In the genomic region with DNA sequence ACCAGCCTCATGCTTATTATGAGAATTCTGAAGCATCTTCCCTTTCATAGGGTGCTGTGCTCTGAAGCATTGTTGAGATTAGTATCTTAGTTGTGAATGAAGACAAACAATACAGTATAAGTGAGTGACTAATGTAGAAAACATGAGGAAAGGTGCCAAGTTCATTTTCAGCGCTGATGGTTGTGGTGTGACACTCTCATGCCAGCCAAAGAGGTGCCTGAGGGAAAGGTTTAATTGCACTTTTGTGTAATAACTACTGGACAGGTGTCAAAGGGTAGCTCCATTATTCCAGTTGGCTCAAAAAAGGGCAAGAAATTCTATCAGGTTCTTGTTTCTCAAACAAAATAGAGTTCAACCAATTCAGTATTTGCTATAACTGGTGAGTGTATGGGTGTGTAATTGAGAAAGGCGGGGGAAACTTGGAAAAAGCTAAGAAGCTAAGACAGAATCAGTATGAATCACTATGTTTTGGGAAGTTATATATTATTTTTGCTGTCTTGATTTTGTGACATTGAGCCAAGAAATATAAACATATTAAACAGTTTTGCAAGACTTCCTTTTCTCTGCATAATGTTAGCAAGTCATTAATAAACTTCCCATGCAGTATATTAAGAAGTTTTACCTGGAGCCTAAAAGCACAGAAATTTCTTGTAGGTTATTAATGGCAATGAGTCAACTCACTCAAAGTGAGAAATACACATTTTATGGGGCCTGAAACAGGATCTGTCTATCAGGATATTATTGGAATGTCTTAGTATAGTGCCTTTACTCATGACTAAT, we compare ENCODE assay signal across 9 cellular contexts. TPM values are rescaled to one million over a fixed set of nuclear protein-coding genes. Genes with fewer than 3 reads are reported as not detected.
DNase-seq lines count a peak whose midpoint lies in the region; ATAC-seq and TF ChIP-seq lines count a peak whose summit lies in the region.
"Had no signal": no experiment of that assay in that cellular context is flagged by ENCODE, and none has a peak within 500 bp of the region (broad histone marks: within the 10 kb centered on the region; RNA-seq: fewer than 3 reads in every experiment).

No MANE protein-coding gene starts in this region.

- no peak overlapping the region for H2AFZ ChIP-seq in H9 (ENCODE audit: low read length)

- peak; percentile 67 for DNase-seq in NCI-H69 (lab: John Stamatoyannopoulos, UW)
- peak; percentile 56 for DNase-seq in epithelial cell of prostate (ENCODE audit: low read depth, low spot score)
- DNase-seq in skeletal muscle cell (ENCODE audit: low read depth): peak; percentile 65
- DNase-seq in DMS 273 treated with DMSO at 0.1 percent for 48 hours (lab: John Stamatoyannopoulos, UW): no peak
- DNase-seq in H9: no peak
- DNase-seq in epidermal melanocyte (ENCODE audit: insufficient read length, low spot score): no peak
- DNase-seq: activated T-cell treated with anti-CD3 and anti-CD28 coated beads for 4 hours had no signal

- H4K20me1 ChIP-seq in H9 (ENCODE audit: control insufficient read depth, insufficient read depth, insufficient read length): no peaks in the 10 kb centered on the region

- no peak for TF ChIP-seq CTCF in H9 (conservative IDR thresholded peaks at IDR 0.05)

- no CpG with 5 or more reads among the region's 2 CpGs for WGBS in H9 (ENCODE audit: extremely low coverage, insufficient read length, low lambda C conversion rate)

- H3K18ac ChIP-seq in H9 (ENCODE audit: insufficient read length, low read depth, low read length): no peak overlapping the region

- no peaks in the 10 kb centered on the region for H3K27me3 Mint-ChIP-seq in H9 (ENCODE audit: low read depth)

- H3K4me3 Mint-ChIP-seq in H9: no peak overlapping the region

- no peak overlapping the region for H4K5ac ChIP-seq in H9 (ENCODE audit: insufficient read length, low read depth, low read length)

- no peaks in the 10 kb centered on the region for H3K36me3 Mint-ChIP-seq in H9 (ENCODE audit: insufficient read depth in 1 of 3, low read depth in 3 of 3)

- H2BK12ac ChIP-seq in H9 (ENCODE audit: insufficient read length, low read depth, low read length): no peak overlapping the region

- no peak overlapping the region for H2BK20ac ChIP-seq in H9 (ENCODE audit: low read depth, low read length, poor library complexity, severe bottlenecking)

- H2BK120ac ChIP-seq in H9 (ENCODE audit: low read depth, low read length, poor library complexity, severe bottlenecking): no peak overlapping the region

- H2AK5ac ChIP-seq in H9 (ENCODE audit: insufficient read length, low read length): no peak overlapping the region

- H3K14ac ChIP-seq in H9 (ENCODE audit: insufficient read depth, low read length): no peak overlapping the region

- H3K9me3 ChIP-seq in H9 (ENCODE audit: control insufficient read depth, low read depth, low read length): no peaks in the 10 kb centered on the region

- H3K4me2 ChIP-seq in H9 (ENCODE audit: insufficient read depth, insufficient read length, low read length): no peak overlapping the region

- no peak overlapping the region for H3K4me3 ChIP-seq in skeletal muscle cell (ENCODE audit: low read depth, low read length)

- no peaks in the 10 kb centered on the region for H3K23me2 ChIP-seq in H9 (ENCODE audit: insufficient read length, low read depth, low read length, poor library complexity, severe bottlenecking)

- H3K79me1 ChIP-seq in H9 (ENCODE audit: insufficient read depth, low read depth, low read length, poor library complexity, severe bottlenecking): no peaks in the 10 kb centered on the region

- no peaks in the 10 kb centered on the region for H3K4me1 Mint-ChIP-seq in H9

- H2BK15ac ChIP-seq in H9 (ENCODE audit: low read depth, low read length): no peak overlapping the region

- H3K56ac ChIP-seq in H9 (ENCODE audit: insufficient read length, low read depth, low read length): no peak overlapping the region

- H3K4ac ChIP-seq in H9 (ENCODE audit: low read depth, low read length): no peak overlapping the region

- peak; percentile 29 for ATAC-seq in GM19395 (IDR thresholded peaks at IDR 0.05; ENCODE audit: unreplicated experiment)
- ATAC-seq in HG02642 (IDR thresholded peaks at IDR 0.05; ENCODE audit: poor library complexity, unreplicated experiment): no peak

- no peak overlapping the region for H2BK5ac ChIP-seq in H9 (ENCODE audit: insufficient read length, low read length)

- H4K8ac ChIP-seq in H9 (replicated peaks; ENCODE audit: insufficient read length, low read depth, low read length): no peak overlapping the region

- H3K9ac ChIP-seq in H9 (ENCODE audit: extremely low read depth, insufficient read length, low read length): no peak overlapping the region

- H3T11ph ChIP-seq in H9 (ENCODE audit: low read length): no peak overlapping the region

- no peak overlapping the region for H4K91ac ChIP-seq in H9 (ENCODE audit: insufficient read length, low read depth, low read length)

- no peaks in the 10 kb centered on the region for H3K4me1 ChIP-seq in H9 (ENCODE audit: insufficient read depth, low read length)

- H3K79me2 ChIP-seq in H9 (ENCODE audit: insufficient read depth, low read length): no peaks in the 10 kb centered on the region

- H3K27ac Mint-ChIP-seq in H9: no peak overlapping the region

- H3K9me3 Mint-ChIP-seq in H9: no peaks in the 10 kb centered on the region

- H3K27ac ChIP-seq in epithelial cell of prostate (peak overlapping the region; percentile 22), H9 (ENCODE audit: insufficient read length, low read depth, low read length) (no peak overlapping the region)

- H3K23ac ChIP-seq in H9 (ENCODE audit: insufficient read length, low read depth, low read length): no peak overlapping the region

- H3K27me3 ChIP-seq in H9 (ENCODE audit: insufficient read depth, low read length): no peaks in the 10 kb centered on the region

RNA-seq across cellular contexts. Expression of gene KCNK2, which starts 31.8 kb away (rescaled TPM):
- 0.37 and 0.44 TPM in 2 replicates for total RNA-seq in H9 (2021)

Comparison
In these comparisons a context has a peak if more than half of its experiments do, and no peak if none do; other contexts are left out.
1. DNase-seq: peak in NCI-H69 (single experiment), epithelial cell of prostate (single experiment) and skeletal muscle cell (single experiment); none in DMS 273 treated with DMSO at 0.1 percent for 48 hours (single experiment), H9 (single experiment) and epidermal melanocyte (single experiment).